In genomic region chr14:54660712-54661111, GRCh38 we compare ENCODE assay signal across 17 cellular contexts.
A peak's percentile ranks its signal among the peaks of the same experiment; 100 is the strongest.
DNase-seq lines count a peak whose midpoint lies in the region; ATAC-seq and TF ChIP-seq lines count a peak whose summit lies in the region.
"Had no signal": no experiment of that assay in that cellular context is flagged by ENCODE, and none has a peak within 500 bp of the region (broad histone marks: within the 10 kb centered on the region; RNA-seq: fewer than 3 reads in every experiment).

No MANE protein-coding gene starts in this region.

- intact Hi-C loops in PC-9 (cut with micrococcal nuclease; ENCODE audit: unreplicated experiment), result no loop called here
- intact Hi-C loops in CD4-positive, alpha-beta T cell (cut with DNase I, micrococcal nuclease), result no loop called here

- peaks cover 12% of the 10 kb centered on the region for H3K4me1 ChIP-seq in mesenchymal stem cell (ENCODE audit: control insufficient read depth, insufficient read depth, low read depth, low read length)
- H3K4me1 ChIP-seq in PC-9 (replicated peaks; ENCODE audit: insufficient read depth), result peaks cover 41% of the 10 kb centered on the region
- H3K4me1 ChIP-seq in gastroesophageal sphincter, result peaks cover 0 to 26% (median 0%) of the 10 kb centered on the region in 3 donors

- H3K4me1 Mint-ChIP-seq in CD4-positive, alpha-beta T cell (ENCODE audit: low read depth), result no peaks in the 10 kb centered on the region
- H3K4me1 Mint-ChIP-seq: GM23338 had no signal

- H3K27me3 ChIP-seq in mesenchymal stem cell (ENCODE audit: control insufficient read depth in 1 of 2, insufficient read depth in 1 of 2, low read length in 2 of 2) (no peaks in the 10 kb centered on the region), PC-9 (ENCODE audit: insufficient read depth, low read depth) (no peaks in the 10 kb centered on the region), gastroesophageal sphincter (no peaks in the 10 kb centered on the region)
- H3K27me3 ChIP-seq in CD4-positive, alpha-beta T cell (ENCODE audit: control insufficient read depth, insufficient read depth, low read length), result no peaks in the 10 kb centered on the region
- H3K27me3 ChIP-seq: BLaER1 had no signal

- no peak for TF ChIP-seq POLR2A in gastroesophageal sphincter (IDR thresholded peaks at IDR 0.05)

- H3F3A ChIP-seq in PC-9 (ENCODE audit: insufficient read depth, low read depth), result peaks cover 32% of the 10 kb centered on the region

- ATAC-seq in gastroesophageal sphincter, result no peak
- no peak for ATAC-seq in CD4-positive, alpha-beta T cell (ENCODE audit: poor library complexity)
- ATAC-seq: A549; CD8-positive, alpha-beta T cell; GM23338 had no signal

- H2BK120ac ChIP-seq in mesenchymal stem cell (ENCODE audit: low read depth, low read length), result no peak overlapping the region

- no peak overlapping the region for H2AFZ ChIP-seq in mesenchymal stem cell (ENCODE audit: low read depth, low read length)
- H2AFZ ChIP-seq in PC-9, result no peak overlapping the region
- H2AFZ ChIP-seq: GM23338 had no signal

- no peaks in the 10 kb centered on the region for H3K9me2 ChIP-seq in PC-9 (ENCODE audit: insufficient read depth)

- DNase-seq in DMS53 (lab: John Stamatoyannopoulos, UW) (peak; percentile 9), DMS53 treated with DMSO at 0.1 percent for 48 hours (lab: John Stamatoyannopoulos, UW; ENCODE audit: unreplicated experiment) (no peak), ACHN (peak; percentile 44), glomerular visceral epithelial cell (ENCODE audit: extremely low spot score) (peak; percentile 41), mesenchymal stem cell (no peak), PC-9 (no peak)
- DNase-seq in CD4-positive, alpha-beta T cell, result no peak
- DNase-seq: Calu3; CD8-positive, alpha-beta T cell; GF-D8; HCEC 1CT had no signal

- H3K36me3 ChIP-seq in mesenchymal stem cell (ENCODE audit: control insufficient read depth in 1 of 2, insufficient read depth in 2 of 2, low read depth in 1 of 2, low read length in 2 of 2) (peaks cover 0 to 4% of the 10 kb centered on the region in 2 experiments), PC-9 (ENCODE audit: low read depth) (no peaks in the 10 kb centered on the region), gastroesophageal sphincter (no peaks in the 10 kb centered on the region)

- no peak overlapping the region for H2BK15ac ChIP-seq in mesenchymal stem cell (ENCODE audit: low read depth, poor library complexity, severe bottlenecking)

- no TSS peak for BruUV-seq in PC-9 (replicated peaks; lab: Mats Ljungman, UMichigan)

- H3K9me3 Mint-ChIP-seq in CD4-positive, alpha-beta T cell, result no peaks in the 10 kb centered on the region
- H3K9me3 Mint-ChIP-seq: CD14-positive monocyte; CD8-positive, alpha-beta T cell; GM23338 had no signal

- in situ Hi-C loops in ACHN (cut with HindIII; ENCODE audit: low pct_ligation_motif_present, low pct_unique_long_range_greater_than_20kb, low sequenced_read_pairs), result no loop called here

- H3K4me3 ChIP-seq in mesenchymal stem cell (ENCODE audit: insufficient read depth in 1 of 2, low read depth in 1 of 2, low read length in 2 of 2) (no peak overlapping the region), PC-9 (no peak overlapping the region), gastroesophageal sphincter (no peak overlapping the region)
- H3K4me3 ChIP-seq: A549, BLaER1, GM23338 had no signal

- no peak overlapping the region for H3K4ac ChIP-seq in mesenchymal stem cell (ENCODE audit: low read depth in 1 of 2, low read length in 2 of 2)

- no peak overlapping the region for H4K8ac ChIP-seq in mesenchymal stem cell (ENCODE audit: low read length)

- no peak overlapping the region for H4K91ac ChIP-seq in mesenchymal stem cell (ENCODE audit: low read length)

- H2AK5ac ChIP-seq in mesenchymal stem cell (ENCODE audit: low read length, severe bottlenecking), result no peak overlapping the region

- H4K20me1 ChIP-seq in PC-9 (ENCODE audit: insufficient read depth), result no peaks in the 10 kb centered on the region

- 100% methylated on average over 1 of the region's 4 CpGs for WGBS in mesenchymal stem cell
- WGBS in gastroesophageal sphincter (ENCODE audit: low coverage in 1 of 2), 2 donors, result 13 to 61% methylated on average over 1 to 4 of the region's 4 CpGs

- no peak for TF ChIP-seq CTCF in PC-9 (conservative IDR thresholded peaks at IDR 0.05)
- no peak for TF ChIP-seq CTCF in gastroesophageal sphincter (IDR thresholded peaks at IDR 0.05)
- TF ChIP-seq CTCF in CD4-positive, alpha-beta T cell (IDR thresholded peaks at IDR 0.05), result no peak

- no peak overlapping the region for H2BK12ac ChIP-seq in mesenchymal stem cell (ENCODE audit: low read length in 2 of 2)

- H3K27ac Mint-ChIP-seq in CD4-positive, alpha-beta T cell, result no peak overlapping the region
- H3K27ac Mint-ChIP-seq: CD14-positive monocyte; CD8-positive, alpha-beta T cell; GM23338 had no signal

- POLR2A ChIA-PET in PC-9 (lab: Charles Lee; ENCODE audit: unreplicated experiment), result interaction anchor here (0.6 kb wide), 1 partner anchor 9 kb away, joined by 7 read pairs; no protein-coding TSS in a partner anchor
- POLR2A ChIA-PET in CD4-positive, alpha-beta T cell (lab: Charles Lee), result no interaction called here

- no peak overlapping the region for H3K14ac ChIP-seq in mesenchymal stem cell (ENCODE audit: low read length in 2 of 2)

- CTCF ChIA-PET in PC-9 (lab: Charles Lee), result no interaction called here
- CTCF ChIA-PET in CD4-positive, alpha-beta T cell (lab: Charles Lee), result no interaction called here

- H3K27me3 Mint-ChIP-seq in CD4-positive, alpha-beta T cell, result no peaks in the 10 kb centered on the region

- no peak for TF ChIP-seq EP300 in gastroesophageal sphincter (IDR thresholded peaks at IDR 0.05)

- peaks cover 46% of the 10 kb centered on the region for H3K79me2 ChIP-seq in PC-9 (ENCODE audit: low read depth)

- H3K23ac ChIP-seq in mesenchymal stem cell (ENCODE audit: low read length in 2 of 2), result no peak overlapping the region

- H3K79me1 ChIP-seq in mesenchymal stem cell (replicated peaks; ENCODE audit: low read length, poor library complexity, severe bottlenecking), result peaks cover 38% of the 10 kb centered on the region

- no peak overlapping the region for H3K4me2 ChIP-seq in mesenchymal stem cell (ENCODE audit: low read length, poor library complexity, severe bottlenecking)
- H3K4me2 ChIP-seq in PC-9, result no peak overlapping the region
- H3K4me2 ChIP-seq: A549, BLaER1, GM23338 had no signal

- no peak overlapping the region for H2BK5ac ChIP-seq in mesenchymal stem cell (ENCODE audit: low read depth, low read length, poor library complexity, severe bottlenecking)

- H3K9ac ChIP-seq in mesenchymal stem cell (ENCODE audit: low read length), result no peak overlapping the region
- H3K9ac ChIP-seq: BLaER1 had no signal

- no peak overlapping the region for H3K18ac ChIP-seq in mesenchymal stem cell (ENCODE audit: low read depth in 1 of 2, low read length in 2 of 2)

- H3K27ac ChIP-seq in mesenchymal stem cell (ENCODE audit: low read length, poor library complexity, severe bottlenecking) (peak overlapping the region; percentile 62), PC-9 (no peak overlapping the region), gastroesophageal sphincter (no peak overlapping the region)
- H3K27ac ChIP-seq in CD4-positive, alpha-beta T cell (ENCODE audit: low read depth, low read length), result no peak overlapping the region
- H3K27ac ChIP-seq: 22Rv1, A549, BLaER1 had no signal

- H3K9me3 ChIP-seq in mesenchymal stem cell (ENCODE audit: control insufficient read depth, low read length) (no peaks in the 10 kb centered on the region), PC-9 (ENCODE audit: insufficient read depth, low read depth) (no peaks in the 10 kb centered on the region), gastroesophageal sphincter (no peaks in the 10 kb centered on the region)
- H3K9me3 ChIP-seq in CD4-positive, alpha-beta T cell (ENCODE audit: control insufficient read depth, low read length), result no peaks in the 10 kb centered on the region
- H3K9me3 ChIP-seq: A549, BLaER1 had no signal

- no peak overlapping the region for H3K4me3 Mint-ChIP-seq in CD4-positive, alpha-beta T cell
- H3K4me3 Mint-ChIP-seq: CD14-positive monocyte; CD8-positive, alpha-beta T cell; GM23338 had no signal

- H3K36me3 Mint-ChIP-seq in CD4-positive, alpha-beta T cell (ENCODE audit: low read depth), result no peaks in the 10 kb centered on the region
- H3K36me3 Mint-ChIP-seq: CD14-positive monocyte; CD8-positive, alpha-beta T cell had no signal

Comparison
In these comparisons a context has a peak if more than half of its experiments do, and no peak if none do; other contexts are left out.
1. DNase-seq: peak in DMS53 (single experiment), ACHN (single experiment) and glomerular visceral epithelial cell (single experiment); none in DMS53 treated with DMSO at 0.1 percent for 48 hours (single experiment), mesenchymal stem cell (single experiment), PC-9 (0 of 2) and CD4-positive, alpha-beta T cell (0 of 10).